Comparison of ENCODE assay signal across 10 cellular contexts in the genomic region with DNA sequence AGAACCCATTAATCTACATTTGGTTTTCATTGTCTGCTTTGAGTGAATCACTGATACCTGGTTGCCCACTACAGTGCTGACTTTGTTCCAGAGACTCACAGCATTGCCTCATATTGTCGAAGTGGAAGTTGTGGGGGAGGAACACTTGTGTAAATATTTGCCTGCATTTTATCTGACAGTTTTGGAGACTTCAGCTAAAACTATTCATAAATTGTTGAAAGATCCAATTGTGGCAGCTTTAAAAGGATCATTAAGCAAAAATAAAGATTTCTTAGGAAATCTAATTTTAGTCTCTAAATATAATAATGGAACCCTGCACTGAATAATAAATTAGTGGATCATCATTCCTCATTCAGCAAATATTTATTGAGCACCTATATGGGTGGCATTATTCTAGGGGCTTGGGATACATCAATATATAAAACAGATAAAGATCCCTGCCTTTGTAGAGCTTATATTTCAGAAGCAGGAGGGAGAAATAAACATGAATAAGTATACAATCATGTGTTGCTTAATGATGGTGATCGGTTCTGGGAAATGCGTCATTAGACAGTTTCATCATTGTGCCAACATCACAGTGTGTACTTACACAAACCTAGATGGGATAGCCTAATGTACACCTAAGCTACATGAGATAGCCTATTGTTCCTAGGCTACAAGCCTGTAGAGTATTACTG.
DNase-seq lines count a peak whose midpoint lies in the region; ATAC-seq, FAIRE-seq and TF ChIP-seq lines count a peak whose summit lies in the region.
"Had no signal": no experiment of that assay in that cellular context is flagged by ENCODE, and none has a peak within 500 bp of the region (broad histone marks: within the 10 kb centered on the region; RNA-seq: fewer than 3 reads in every experiment).

No MANE protein-coding gene starts in this region.

- BruUV-seq in endothelial cell of umbilical vein (replicated peaks; lab: Mats Ljungman, UMichigan), result no TSS peak

- FAIRE-seq in endothelial cell of umbilical vein (lab: Jason Lieb, UNC), result no peak

- TF ChIP-seq CTCF in endothelial cell of umbilical vein (IDR thresholded peaks at IDR 0.05; ENCODE audit: extremely low read depth in 1 of 2, insufficient read depth in 1 of 2, low read depth in 1 of 2, low read length in 2 of 2), result no peak
- no peak for TF ChIP-seq CTCF in omental fat pad (IDR thresholded peaks at IDR 0.05)

- peaks cover 3% of the 10 kb centered on the region for H3K4me1 ChIP-seq in endothelial cell of umbilical vein (ENCODE audit: control insufficient read depth, extremely low read depth, insufficient read depth, low read length)

- H3K36me3 ChIP-seq in endothelial cell of umbilical vein (ENCODE audit: control insufficient read depth in 2 of 2, extremely low read depth in 1 of 2, insufficient read depth in 2 of 2, low read length in 2 of 2), result no peaks in the 10 kb centered on the region

- no peak overlapping the region for H3K9ac ChIP-seq in endothelial cell of umbilical vein (replicated peaks; ENCODE audit: extremely low read depth, insufficient read depth, low read length)

- peak; percentile 29 for DNase-seq in GF-D8 (lab: John Stamatoyannopoulos, UW)
- peak; percentile 74 for DNase-seq in NCI-H69 (lab: John Stamatoyannopoulos, UW)
- DNase-seq in endothelial cell of umbilical vein (ENCODE audit: low read depth, low spot score), result peak; percentile 35
- no peak for DNase-seq in omental fat pad (ENCODE audit: low spot score)
- DNase-seq in UCSD-AML1 (lab: John Stamatoyannopoulos, UW; ENCODE audit: unreplicated experiment), result no peak
- no peak for DNase-seq in islet precursor cell
- DNase-seq: effector memory CD4-positive, alpha-beta T cell; naive B cell had no signal

- H2AFZ ChIP-seq in endothelial cell of umbilical vein (ENCODE audit: low read depth, low read length), result no peak overlapping the region

- peak; percentile 70 for ATAC-seq in omental fat pad (ENCODE audit: low FRiP score)
- no peak for ATAC-seq in GM18502 (IDR thresholded peaks at IDR 0.05; ENCODE audit: poor library complexity, unreplicated experiment)
- ATAC-seq in HG02885 (IDR thresholded peaks at IDR 0.05; ENCODE audit: poor library complexity, unreplicated experiment), result no peak

- no peaks in the 10 kb centered on the region for H4K20me1 ChIP-seq in endothelial cell of umbilical vein (replicated peaks; ENCODE audit: control insufficient read depth, extremely low read depth, insufficient read depth, low read length)

- H3K79me2 ChIP-seq in endothelial cell of umbilical vein (ENCODE audit: control insufficient read depth, insufficient read depth, low read length), result no peaks in the 10 kb centered on the region

- no peak overlapping the region for H3K27ac ChIP-seq in endothelial cell of umbilical vein (ENCODE audit: insufficient read depth, low read depth, low read length)

- TF ChIP-seq POLR2A in endothelial cell of umbilical vein (IDR thresholded peaks at IDR 0.05; ENCODE audit: low read depth, low read length), result no peak

- POLR2A ChIA-PET in endothelial cell of umbilical vein (lab: Charles Lee), result no interaction called here

- H3K27me3 ChIP-seq in endothelial cell of umbilical vein (ENCODE audit: control insufficient read depth in 2 of 2, insufficient read depth in 2 of 2, low read length in 2 of 2), result no peaks in the 10 kb centered on the region

- CTCF ChIA-PET in endothelial cell of umbilical vein (lab: Charles Lee), result interaction anchor here (0.9 to 3.0 kb wide), 3 partner anchors 23 to 121 kb away, joined by 3 to 8 read pairs (median 3); no protein-coding TSS in a partner anchor

- H3K9me1 ChIP-seq in endothelial cell of umbilical vein (replicated peaks; ENCODE audit: control insufficient read depth, extremely low read depth, insufficient read depth, low read length), result peaks cover 3% of the 10 kb centered on the region

- H3K9me3 ChIP-seq in endothelial cell of umbilical vein (replicated peaks; ENCODE audit: control insufficient read depth, insufficient read depth, low read length), result no peaks in the 10 kb centered on the region

- no peak overlapping the region for H3K4me2 ChIP-seq in endothelial cell of umbilical vein (ENCODE audit: insufficient read depth, low read length)

- intact Hi-C loops in endothelial cell of umbilical vein (cut with micrococcal nuclease), result no loop called here

- dilution Hi-C loops in endothelial cell of umbilical vein (cut with MboI; ENCODE audit: extremely low pct_ligation_motif_present, low sequenced_read_pairs), result no loop called here

- H3K4me3 ChIP-seq in endothelial cell of umbilical vein (replicated peaks in 1 of 3; ENCODE audit: insufficient read depth in 1 of 3, low read depth in 1 of 3, low read length in 3 of 3), result no peak overlapping the region

TF ChIP-seq in endothelial cell of umbilical vein, 7 proteins besides CTCF, POLR2A, EP300 and RAD21:
- TF ChIP-seq FOS (IDR thresholded peaks at IDR 0.05; ENCODE audit: borderline replicate concordance, insufficient read depth, low read length), result no peak
- no peak for TF ChIP-seq EZH2 (IDR thresholded peaks at IDR 0.05; ENCODE audit: borderline replicate concordance, low read depth, low read length, severe bottlenecking)
- no peak for TF ChIP-seq JUN (IDR thresholded peaks at IDR 0.05; ENCODE audit: borderline replicate concordance, insufficient read depth, insufficient read length, low read depth)
- TF ChIP-seq, protein P1, sequence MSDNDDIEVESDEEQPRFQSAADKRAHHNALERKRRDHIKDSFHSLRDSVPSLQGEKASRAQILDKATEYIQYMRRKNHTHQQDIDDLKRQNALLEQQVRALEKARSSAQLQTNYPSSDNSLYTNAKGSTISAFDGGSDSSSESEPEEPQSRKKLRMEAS (IDR thresholded peaks at IDR 0.05; ENCODE audit: insufficient read depth, insufficient read length), result no peak
- TF ChIP-seq MYC (IDR thresholded peaks at IDR 0.05; ENCODE audit: low read depth, low read length), result no peak
- no peak for TF ChIP-seq GATA2 (IDR thresholded peaks at IDR 0.05; ENCODE audit: insufficient read depth, insufficient read length, low read depth, low read length)
- TF ChIP-seq POLR2AphosphoS5 (IDR thresholded peaks at IDR 0.05; ENCODE audit: insufficient read depth, low read depth, low read length), result no peak

Comparison
In these comparisons a context has a peak if more than half of its experiments do, and no peak if none do; other contexts are left out.
1. DNase-seq: peak in GF-D8 (single experiment), NCI-H69 (single experiment) and endothelial cell of umbilical vein (single experiment); none in omental fat pad (single experiment), UCSD-AML1 (single experiment) and islet precursor cell (single experiment).